In genomic region chr16:67521095-67521804, GRCh38 we compare ENCODE assay signal across 1 cellular context.
A peak's percentile ranks its signal among the peaks of the same experiment; 100 is the strongest.
TF ChIP-seq lines count a peak whose summit lies in the region.

No MANE protein-coding gene starts in this region.

TF ChIP-seq in PFSK-1, 5 proteins besides CTCF, POLR2A, EP300 and RAD21 (continued from another document):
- TF ChIP-seq REST (IDR thresholded peaks at IDR 0.05; ENCODE audit: insufficient read depth in 1 of 2, low read depth in 2 of 2, low read length in 2 of 2) (no peak), TAF1 (IDR thresholded peaks at IDR 0.05; ENCODE audit: borderline replicate concordance, insufficient read depth, low read length) (no peak), SIN3A (IDR thresholded peaks at IDR 0.05; ENCODE audit: borderline replicate concordance, insufficient read depth, low read length) (no peak), FOXP2 (optimal IDR thresholded peaks at IDR 0.05; ENCODE audit: borderline replicate concordance, extremely low read depth, extremely low read length, insufficient read depth) (peak; percentile 31)
